ENCODE assay signal across 18 cellular contexts in the genomic region with DNA sequence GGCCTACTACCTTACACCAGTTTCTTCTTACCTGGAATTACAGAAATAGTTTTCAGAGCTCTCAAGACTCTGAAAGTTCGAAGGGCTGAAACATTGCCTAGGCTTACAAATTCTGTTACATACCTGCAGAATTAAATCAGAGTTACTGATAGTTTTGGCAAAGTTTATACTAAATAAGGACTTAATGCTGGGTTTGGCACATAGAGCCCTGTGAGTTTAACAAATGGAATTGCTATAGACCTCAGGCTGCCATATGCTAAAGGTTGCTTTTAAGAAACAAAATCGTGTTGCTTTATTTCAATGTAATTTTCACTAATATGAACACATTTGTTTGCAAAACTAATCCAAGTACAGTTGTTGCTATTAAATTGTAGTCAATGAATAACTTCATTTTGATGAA. TPM values are rescaled to one million over a fixed set of nuclear protein-coding genes. Genes with fewer than 3 reads are reported as not detected.
DNase-seq lines count a peak whose midpoint lies in the region; TF ChIP-seq lines count a peak whose summit lies in the region.
"Had no signal": no experiment of that assay in that cellular context is flagged by ENCODE, and none has a peak within 500 bp of the region (broad histone marks: within the 10 kb centered on the region; RNA-seq: fewer than 3 reads in every experiment).

No MANE protein-coding gene starts in this region.

- TF ChIP-seq CTCF in HFFc6 (IDR thresholded peaks at IDR 0.05) = no peak

- H3K9me3 ChIP-seq in adipocyte (ENCODE audit: control insufficient read depth, low read length) = no peaks in the 10 kb centered on the region
- H3K9me3 ChIP-seq in skeletal muscle satellite cell (replicated peaks; ENCODE audit: low read length) = no peaks in the 10 kb centered on the region
- H3K9me3 ChIP-seq: SJSA1 had no signal

- H3K27me3 Mint-ChIP-seq in HFFc6 (ENCODE audit: insufficient read depth) = no peaks in the 10 kb centered on the region; the same call in 1 of the 2 replicates
- H3K27me3 Mint-ChIP-seq: CD4-positive, CD25-positive, alpha-beta regulatory T cell; IgD-negative memory B cell had no signal

- H3K4me1 ChIP-seq in adipocyte (ENCODE audit: control insufficient read depth, insufficient read depth, low read length) = peaks cover 5% of the 10 kb centered on the region
- peaks cover 45% of the 10 kb centered on the region for H3K4me1 ChIP-seq in skeletal muscle satellite cell (ENCODE audit: control insufficient read depth, insufficient read depth, low read length)

- H3K9me3 Mint-ChIP-seq in HFFc6 = no peaks in the 10 kb centered on the region
- H3K9me3 Mint-ChIP-seq: H9, IgD-negative memory B cell had no signal

- H3K36me3 ChIP-seq in adipocyte (ENCODE audit: control insufficient read depth, insufficient read depth, low read length, severe bottlenecking) (no peaks in the 10 kb centered on the region), skeletal muscle satellite cell (ENCODE audit: insufficient read depth, low read length) (no peaks in the 10 kb centered on the region)
- H3K36me3 ChIP-seq: SJSA1 had no signal

- no peaks in the 10 kb centered on the region for H3K27me3 ChIP-seq in adipocyte (replicated peaks; ENCODE audit: control insufficient read depth, insufficient read depth, low read length)
- H3K27me3 ChIP-seq in skeletal muscle satellite cell (ENCODE audit: control insufficient read depth, insufficient read depth, low read length) = no peaks in the 10 kb centered on the region
- H3K27me3 ChIP-seq: SJSA1 had no signal

- H3K27ac Mint-ChIP-seq in HFFc6 = no peak overlapping the region
- H3K27ac Mint-ChIP-seq: CD4-positive, CD25-positive, alpha-beta regulatory T cell; IgD-negative memory B cell had no signal

- peak overlapping the region; percentile 57 for H3K4me2 ChIP-seq in skeletal muscle satellite cell (ENCODE audit: low read length)

- H3K4me3 ChIP-seq in adipocyte (ENCODE audit: low read length) (no peak overlapping the region), skeletal muscle satellite cell (ENCODE audit: low read length) (no peak overlapping the region)
- H3K4me3 ChIP-seq: SJSA1 had no signal

- no peak overlapping the region; the same call in 1 of the 2 replicates for H3K4me3 Mint-ChIP-seq in HFFc6
- H3K4me3 Mint-ChIP-seq: CD4-positive, CD25-positive, alpha-beta regulatory T cell; H9; IgD-negative memory B cell had no signal

- DNase-seq in EH (ENCODE audit: low read depth) (peak; percentile 35), adipocyte (ENCODE audit: low read depth) (peak; percentile 37), fibroblast of gingiva (ENCODE audit: low read depth) (peak; percentile 6), HFFc6 (no peak), COLO668 (lab: John Stamatoyannopoulos, UW; ENCODE audit: unreplicated experiment) (no peak), islet precursor cell (no peak)
- DNase-seq: CD4-positive, CD25-positive, alpha-beta regulatory T cell; COR-L47; DMS79; H9; MV-4-11; NCI-H1694; NCI-H2081 treated with DMSO at 0.1 percent for 48 hours; NCI-H446; NCI-H526 had no signal

- no peak overlapping the region for H3K9ac ChIP-seq in adipocyte (ENCODE audit: low read length)
- peak overlapping the region; percentile 31 for H3K9ac ChIP-seq in skeletal muscle satellite cell (ENCODE audit: low read depth, low read length)

- H3K36me3 Mint-ChIP-seq in HFFc6 (ENCODE audit: low read depth) = no peaks in the 10 kb centered on the region
- H3K36me3 Mint-ChIP-seq: CD4-positive, CD25-positive, alpha-beta regulatory T cell had no signal

- peaks cover 36% of the 10 kb centered on the region for H3K4me1 Mint-ChIP-seq in HFFc6 (ENCODE audit: low read depth)
- H3K4me1 Mint-ChIP-seq: CD4-positive, CD25-positive, alpha-beta regulatory T cell had no signal

RNA-seq across cellular contexts. Expression of gene SCN3A, which starts 40.1 kb away (rescaled TPM):
- 1.5 TPM in 1 of 2 replicates, not detected in the other for total RNA-seq in skeletal muscle satellite cell (2012; rRNA removed)
- total RNA-seq in HFFc6 (2021; fragmentation: NEBNext Ultra II Directional; extraction: Animal tissue kit (Norgen Biotek cat#: 25700)) = 1 to 10 TPM in 4 of 6 experiments, under 1 TPM in 1, not detected in 1; 0.14 to 2.2 (median 1.9) TPM
- total RNA-seq: CD4-positive, CD25-positive, alpha-beta regulatory T cell; H9 had no signal

Comparison
In these comparisons a context has a peak if more than half of its experiments do, and no peak if none do; other contexts are left out.
1. DNase-seq: peak in EH (single experiment), adipocyte (single experiment) and fibroblast of gingiva (single experiment); none in HFFc6 (single experiment), COLO668 (single experiment) and islet precursor cell (single experiment).